10 cellular contexts compared by ENCODE assay signal in the genomic region with DNA sequence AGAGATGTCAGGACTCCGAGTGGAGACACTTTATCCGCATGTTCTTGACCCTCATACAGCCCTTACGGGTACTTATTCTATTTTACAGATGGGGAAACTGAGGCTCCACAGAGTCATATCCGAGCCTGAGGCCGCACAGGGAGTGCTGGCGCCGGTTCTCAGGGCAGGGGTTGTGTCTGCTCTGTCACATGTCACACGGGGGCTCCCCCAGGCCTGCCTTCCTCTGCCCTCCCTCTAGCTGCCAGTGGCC. TPM values are rescaled to one million over a fixed set of nuclear protein-coding genes. Genes with fewer than 3 reads are reported as not detected.
DNase-seq lines count a peak whose midpoint lies in the region; ATAC-seq, FAIRE-seq and TF ChIP-seq lines count a peak whose summit lies in the region.
"Had no signal": no experiment of that assay in that cellular context is flagged by ENCODE, and none has a peak within 500 bp of the region (broad histone marks: within the 10 kb centered on the region; RNA-seq: fewer than 3 reads in every experiment).

No MANE protein-coding gene starts in this region.

- peaks cover 3 to 28% of the 10 kb centered on the region in 2 experiments for H4K20me1 ChIP-seq in H1 (replicated peaks in 1 of 2; ENCODE audit: control insufficient read depth in 1 of 2, insufficient read depth in 2 of 2, low read length in 2 of 2)

- H3K79me1 ChIP-seq in H1 (ENCODE audit: low read depth, low read length) = peaks cover 16% of the 10 kb centered on the region

- no peaks in the 10 kb centered on the region for H3K27me3 ChIP-seq in heart right ventricle
- H3K27me3 ChIP-seq in H1 (replicated peaks in 1 of 4; ENCODE audit: control insufficient read depth in 3 of 4, extremely low read depth in 1 of 4, insufficient read depth in 3 of 4, low read length in 3 of 4) = no peaks in the 10 kb centered on the region; a peak in 2 of 7 replicates
- H3K27me3 ChIP-seq in vagina = no peaks in the 10 kb centered on the region
- H3K27me3 ChIP-seq: SJSA1 had no signal

- CTCF ChIA-PET in H1 (lab: Charles Lee; ENCODE audit: partially characterized antibody) = interaction anchor here (0.6 to 1.9 kb wide), 7 partner anchors 10 to 357 kb away, joined by 3 to 8 read pairs (median 3); no protein-coding TSS in a partner anchor

- no peak overlapping the region for H2AFZ ChIP-seq in H1 (ENCODE audit: low read length)

- H3K9me3 Mint-ChIP-seq in neural crest cell = peaks cover 6% of the 10 kb centered on the region
- H3K9me3 Mint-ChIP-seq: activated T-helper 2 cell treated with anti-CD3 and anti-CD28 coated beads, Interferon-gamma antibody, Interleukin-2, Interleukin-4, amounts not matched to agents 10 μg/mL and 5 μg/mL and 100 μg/mL, durations not matched to agents 14 hours and 24 hours and 36 hours had no signal

- peak in 2 of 8 donors; percentile 2 to 5 for ATAC-seq in heart right ventricle
- no peak for ATAC-seq in Right ventricle myocardium superior (ENCODE audit: poor library complexity)
- ATAC-seq in omental fat pad (ENCODE audit: low FRiP score) = no peak
- ATAC-seq in GM21360 (IDR thresholded peaks at IDR 0.05; ENCODE audit: unreplicated experiment) = no peak

- no peak for TF ChIP-seq RAD21 in H1 (IDR thresholded peaks at IDR 0.05 in 1 of 2, conservative IDR thresholded peaks at IDR 0.05 in 1 of 2; ENCODE audit: low read depth in 2 of 2, low read length in 2 of 2)

- peak overlapping the region; percentile 71 for H3K18ac ChIP-seq in H1 (ENCODE audit: extremely low read depth, low read length)

- POLR2A ChIA-PET in H1 (lab: Charles Lee; ENCODE audit: partially characterized antibody) = interaction anchor here (0.8 to 3.8 kb wide), 4 partner anchors 9 to 65 kb away, joined by 3 to 28 read pairs (median 4); no protein-coding TSS in a partner anchor

- no peak overlapping the region; the same call in 1 of the 2 replicates for H2BK15ac ChIP-seq in H1 (ENCODE audit: low read length)

- H3K4me1 Mint-ChIP-seq in neural crest cell = peaks cover 26% of the 10 kb centered on the region

- H3K56ac ChIP-seq in H1 (replicated peaks; ENCODE audit: insufficient read length, low read depth, low read length) = no peak overlapping the region

- no peak overlapping the region for H2BK20ac ChIP-seq in H1 (ENCODE audit: low read length)

- H3K9me3 ChIP-seq in heart right ventricle = no peaks in the 10 kb centered on the region
- H3K9me3 ChIP-seq in H1 (ENCODE audit: insufficient read depth in 2 of 2, low read depth in 1 of 2, low read length in 1 of 2) = no peaks in the 10 kb centered on the region
- no peaks in the 10 kb centered on the region for H3K9me3 ChIP-seq in vagina
- H3K9me3 ChIP-seq: SJSA1 had no signal

- DNase-seq in heart right ventricle (no peak), Right ventricle myocardium superior (no peak), H1 (ENCODE audit: low read depth in 1 of 2, low spot score in 2 of 2) (no peak), neural crest cell (ENCODE audit: low read depth, low spot score) (no peak), vagina (ENCODE audit: extremely low spot score in 2 of 2) (no peak), ureter (ENCODE audit: low spot score) (no peak), omental fat pad (ENCODE audit: low spot score) (no peak)

- H2BK120ac ChIP-seq in H1 (replicated peaks; ENCODE audit: low read depth, low read length) = no peak overlapping the region

- peak overlapping the region; percentile 58 to 94 (median 90) for H3K27ac ChIP-seq in heart right ventricle
- H3K27ac ChIP-seq in H1 (ENCODE audit: low read depth, low read length) = no peak overlapping the region
- peak overlapping the region; percentile 91 for H3K27ac ChIP-seq in vagina

- H3K23me2 ChIP-seq in H1 (ENCODE audit: low read depth, low read length) = peaks cover 18% of the 10 kb centered on the region; the same call in 1 of the 2 replicates

- H3K27ac Mint-ChIP-seq in neural crest cell (ENCODE audit: unreplicated experiment) = no peak overlapping the region

- TF ChIP-seq CTCF in heart right ventricle (IDR thresholded peaks at IDR 0.05) (no peak), H1 (IDR thresholded peaks at IDR 0.05; ENCODE audit: control extremely low read depth in 1 of 3, insufficient read depth in 1 of 3, low read depth in 1 of 3, low read length in 3 of 3) (no peak), neural crest cell (conservative IDR thresholded peaks at IDR 0.05) (no peak), vagina (IDR thresholded peaks at IDR 0.05) (no peak), omental fat pad (IDR thresholded peaks at IDR 0.05) (no peak)

- TF ChIP-seq POLR2A in H1 (IDR thresholded peaks at IDR 0.05; ENCODE audit: control extremely low read depth in 1 of 2, low read depth in 2 of 2, low read length in 2 of 2) = no peak
- TF ChIP-seq POLR2A in vagina (IDR thresholded peaks at IDR 0.05) = no peak

- peak overlapping the region; percentile 73 for H3K4me3 Mint-ChIP-seq in neural crest cell

- H3K4me1 ChIP-seq in heart right ventricle (peaks cover 36 to 65% (median 54%) of the 10 kb centered on the region in 9 donors), H1 (replicated peaks in 1 of 4; ENCODE audit: control insufficient read depth in 3 of 4, insufficient read depth in 4 of 4, low read length in 3 of 4) (peaks cover 0 to 37% (median 27%) of the 10 kb centered on the region in 4 experiments; a peak in 6 of 7 replicates), vagina (peaks cover 63% of the 10 kb centered on the region)

- intact Hi-C loops in heart right ventricle (cut with DNase I) = loop anchor here in 1 of 10 donors (5.0 kb wide), 1 partner anchor 36 kb away; no protein-coding TSS in a partner anchor
- intact Hi-C loops in Right ventricle myocardium superior (cut with DNase I) = no loop called here
- intact Hi-C loops in vagina (cut with DNase I) = no loop called here

- no peak for TF ChIP-seq EP300 in H1 (IDR thresholded peaks at IDR 0.05; ENCODE audit: borderline replicate concordance in 1 of 2, low read depth in 2 of 2, low read length in 2 of 2)

- H3K36me3 Mint-ChIP-seq in neural crest cell (ENCODE audit: low read depth) = no peaks in the 10 kb centered on the region

- no peaks in the 10 kb centered on the region for H3K27me3 Mint-ChIP-seq in neural crest cell (ENCODE audit: low read depth)

- H3K23ac ChIP-seq in H1 (ENCODE audit: insufficient read length) = no peak overlapping the region

- H3K14ac ChIP-seq in H1 (ENCODE audit: insufficient read length) = no peak overlapping the region

- H3K9ac ChIP-seq in H1 (replicated peaks in 1 of 4; ENCODE audit: extremely low read depth in 1 of 4, low read depth in 3 of 4, low read length in 3 of 4) = no peak overlapping the region

- peaks cover 0 to 31% of the 10 kb centered on the region in 2 experiments; a peak in 2 of 4 replicates for H3K79me2 ChIP-seq in H1 (ENCODE audit: control insufficient read depth in 1 of 2, insufficient read depth in 2 of 2, low read length in 2 of 2)

- H3K36me3 ChIP-seq in heart right ventricle (peaks cover 0 to 8% (median 0%) of the 10 kb centered on the region in 9 donors), H1 (ENCODE audit: control insufficient read depth in 2 of 4, insufficient read depth in 4 of 4, low read length in 3 of 4) (no peaks in the 10 kb centered on the region; a peak in 1 of 8 replicates), vagina (no peaks in the 10 kb centered on the region)

- FAIRE-seq in H1 (lab: Jason Lieb, UNC) = no peak

- H3K4me3 ChIP-seq in heart right ventricle (peak overlapping the region in 6 of 10 donors; percentile 84 to 99 (median 94)), H1 (ENCODE audit: extremely low read depth in 1 of 4, insufficient read depth in 2 of 4, low read depth in 3 of 4, low read length in 4 of 4) (no peak overlapping the region), vagina (no peak overlapping the region)

- no peak overlapping the region; the same call in none of the 2 replicates for H4K8ac ChIP-seq in H1 (ENCODE audit: extremely low read depth, insufficient read depth, low read length)

- WGBS in heart right ventricle, 2 donors = 33 to 41% methylated on average over 8 of the region's 8 CpGs
- WGBS in H1 (ENCODE audit: extremely low coverage in 1 of 2, insufficient coverage in 1 of 2, insufficient read length in 1 of 2, insufficient replicate concordance in 2 of 2, low coverage in 1 of 2, low lambda C conversion rate in 2 of 2, missing lambda C conversion rate in 1 of 2), 2 experiments = 84% methylated on average over 8 of the region's 8 CpGs; no CpG with 5 or more reads in 1 of the 2 experiments

- no peak overlapping the region for H4K5ac ChIP-seq in H1 (ENCODE audit: insufficient read length, low read depth, low read length)

- peak overlapping the region; percentile 67 to 79; a peak in 1 of 4 replicates for H3K4me2 ChIP-seq in H1 (ENCODE audit: insufficient read depth in 1 of 2, low read depth in 2 of 2, low read length in 2 of 2)

- peak overlapping the region; percentile 87; the same call in 1 of the 2 replicates for H2BK12ac ChIP-seq in H1 (ENCODE audit: low read depth, low read length)

- H3K4ac ChIP-seq in H1 (replicated peaks; ENCODE audit: insufficient read length, low read depth, low read length) = no peak overlapping the region

- no peak overlapping the region for H4K91ac ChIP-seq in H1 (replicated peaks; ENCODE audit: insufficient read length, low read length)

- 0 out of 2 replicates have a peak overlapping the region, but pooled peaks have one; percentile 66 for H2BK5ac ChIP-seq in H1 (ENCODE audit: low read depth, low read length)

- no peak overlapping the region; the same call in 1 of the 2 replicates for H2AK5ac ChIP-seq in H1 (ENCODE audit: low read depth, low read length)

RNA-seq across cellular contexts. Expression of a gene that starts 1.0 kb away (rescaled TPM):
- total RNA-seq in heart right ventricle (10 to 100 TPM; 22.5 to 40.1 (median 27.7) TPM), Right ventricle myocardium superior (28.3 TPM), neural crest cell (60.6 and 61.7 TPM in 2 replicates), vagina (49.1 TPM), ureter (81.6 TPM), omental fat pad (100 to 1,000 TPM in 1 of 4 donors, 10 to 100 TPM in 3; 50.9 to 104 (median 87.5) TPM)
- polyA plus RNA-seq in heart right ventricle (10 to 100 TPM; 27.0 to 73.8 TPM), H1 (2011; rRNA removed) (29.1 and 42.3 TPM in 2 replicates)
- total RNA-seq in H1 (2021; fragmentation: NEBNext Ultra II Directional; extraction: Animal tissue kit (Norgen Biotek cat#: 25700)) = 54.0 and 59.5 TPM in 2 replicates
- polyA plus RNA-seq in H1 (2011; cell fraction: cytosol; rRNA removed) = 28.5 TPM
- 143 TPM for polyA plus RNA-seq in H1 (2011; cell fraction: nucleus; rRNA removed)
- 27.3 to 49.9 TPM (median 47.0 TPM) in 4 replicates for polyA plus RNA-seq in H1 (2012, experiment 1 of 2)
- 33.6 TPM for polyA plus RNA-seq in H1 (2012, experiment 2 of 2)
- polyA plus RNA-seq in H1 (2013, experiment 1 of 2) = 36.0 TPM
- 32.6 TPM for polyA plus RNA-seq in H1 (2013, experiment 2 of 2)
- 12.8 and 15.1 TPM in 2 replicates for polyA minus RNA-seq in H1 (2011; rRNA and poly(A)+ RNA removed)
- 22.1 TPM for polyA minus RNA-seq in H1 (2011; cell fraction: cytosol; rRNA and poly(A)+ RNA removed)
- polyA minus RNA-seq in H1 (2011; cell fraction: nucleus; rRNA and poly(A)+ RNA removed) = 27.8 TPM

RNA-seq across cellular contexts. Expression of a gene that starts 35.6 kb away (rescaled TPM):
- total RNA-seq in heart right ventricle (100 to 1,000 TPM; 159 to 295 (median 195) TPM), Right ventricle myocardium superior (215 TPM), neural crest cell (4.4 and 5.0 TPM in 2 replicates), vagina (10.3 TPM), ureter (11.0 TPM), omental fat pad (10 to 100 TPM in 1 of 4 donors, 1 to 10 TPM in 3; 3.7 to 26.0 (median 5.6) TPM)
- polyA plus RNA-seq in heart right ventricle (100 to 1,000 TPM in 1 of 2 donors, 10 to 100 TPM in 1; 74.6 to 220 TPM), H1 (2011; rRNA removed) (7.1 and 9.4 TPM in 2 replicates)
- 7.9 and 8.9 TPM in 2 replicates for total RNA-seq in H1 (2021; fragmentation: NEBNext Ultra II Directional; extraction: Animal tissue kit (Norgen Biotek cat#: 25700))
- 12.8 TPM for polyA plus RNA-seq in H1 (2011; cell fraction: cytosol; rRNA removed)
- 43.4 TPM for polyA plus RNA-seq in H1 (2011; cell fraction: nucleus; rRNA removed)
- polyA plus RNA-seq in H1 (2012, experiment 1 of 2) = 8.2 to 15.0 TPM (median 11.8 TPM) in 4 replicates
- polyA plus RNA-seq in H1 (2012, experiment 2 of 2) = 9.8 TPM
- 6.2 TPM for polyA plus RNA-seq in H1 (2013, experiment 1 of 2)
- polyA plus RNA-seq in H1 (2013, experiment 2 of 2) = 5.8 TPM
- 3.2 and 7.1 TPM in 2 replicates for polyA minus RNA-seq in H1 (2011; rRNA and poly(A)+ RNA removed)
- 2.6 TPM for polyA minus RNA-seq in H1 (2011; cell fraction: cytosol; rRNA and poly(A)+ RNA removed)
- 11.0 TPM for polyA minus RNA-seq in H1 (2011; cell fraction: nucleus; rRNA and poly(A)+ RNA removed)

Comparison
In these comparisons a context has a peak if more than half of its experiments do, and no peak if none do; other contexts are left out.
1. H3K4me3 ChIP-seq: peak in heart right ventricle (6 of 10); none in H1 (0 of 4) and vagina (0 of 2).